In the genomic region with DNA sequence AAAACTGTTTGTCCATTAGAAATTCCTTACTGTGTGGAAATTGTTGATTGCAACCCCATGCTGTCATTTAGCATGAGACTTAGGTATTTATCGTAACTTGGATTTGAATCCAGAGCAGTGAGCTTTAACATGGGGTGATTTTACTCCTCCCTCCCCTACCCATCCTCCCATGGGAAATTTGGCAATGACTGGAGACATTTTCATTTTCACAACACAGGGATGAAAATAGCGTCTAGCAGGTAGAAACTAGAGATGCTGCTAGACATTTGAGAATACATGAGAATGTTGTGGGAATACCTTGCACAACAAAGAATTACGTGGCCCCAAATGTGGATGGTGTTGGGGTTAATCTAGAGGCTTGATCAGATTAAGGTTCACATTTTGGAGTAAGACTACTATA, we compare ENCODE assay signal across 24 cellular contexts.
"Had no signal": no experiment of that assay in that cellular context is flagged by ENCODE, and none has a peak within 500 bp of the region (broad histone marks: within the 10 kb centered on the region; RNA-seq: fewer than 3 reads in every experiment).

No MANE protein-coding gene starts in this region.

- H3K27ac ChIP-seq: colonic mucosa, coronary artery, dorsolateral prefrontal cortex, epithelial cell of prostate, esophagus muscularis mucosa, esophagus squamous epithelium, foreskin keratinocyte, gastroesophageal sphincter, heart left ventricle, heart right ventricle had no signal

- ATAC-seq: effector memory CD8-positive, alpha-beta T cell; esophagus mucosa; foreskin keratinocyte; gastroesophageal sphincter; heart left ventricle; heart right ventricle had no signal

- H3K4me3 Mint-ChIP-seq: dendritic cell treated with granulocyte-macrophage colony-stimulating factor and Interleukin-4, amounts not matched to agents 40 ng/mL and 50 ng/mL, for 4 days; effector memory CD8-positive, alpha-beta T cell; endodermal cell had no signal

- H3K9me3 ChIP-seq: colonic mucosa had no signal

- DNase-seq: colonic mucosa; cortex of kidney; dermis blood vessel endothelial cell; dorsolateral prefrontal cortex; effector CD4-positive, alpha-beta T cell; effector CD8-positive, alpha-beta T cell; effector memory CD4-positive, alpha-beta T cell; effector memory CD8-positive, alpha-beta T cell; endodermal cell; erythroblast; esophagus squamous epithelium; foreskin fibroblast; foreskin keratinocyte; foreskin melanocyte; glutamatergic neuron; head of caudate nucleus; heart left ventricle; heart right ventricle had no signal

- H3K4me1 ChIP-seq: colonic mucosa, esophagus squamous epithelium, foreskin keratinocyte, gastroesophageal sphincter had no signal

- H3K27ac Mint-ChIP-seq: dendritic cell treated with granulocyte-macrophage colony-stimulating factor and Interleukin-4, amounts not matched to agents 40 ng/mL and 50 ng/mL, for 4 days; effector memory CD8-positive, alpha-beta T cell; endodermal cell had no signal

- H3K36me3 ChIP-seq: colonic mucosa, esophagus muscularis mucosa, esophagus squamous epithelium, gastroesophageal sphincter, heart left ventricle, heart right ventricle had no signal

- H3K27me3 ChIP-seq: colonic mucosa, dorsolateral prefrontal cortex, esophagus muscularis mucosa, esophagus squamous epithelium, foreskin keratinocyte, gastroesophageal sphincter, heart left ventricle, heart right ventricle had no signal

- H3K27me3 Mint-ChIP-seq: dendritic cell treated with granulocyte-macrophage colony-stimulating factor and Interleukin-4, amounts not matched to agents 40 ng/mL and 50 ng/mL, for 4 days; effector memory CD8-positive, alpha-beta T cell had no signal

- H3K4me3 ChIP-seq: colonic mucosa, coronary artery, dorsolateral prefrontal cortex, esophagus muscularis mucosa, esophagus squamous epithelium, gastroesophageal sphincter, heart left ventricle, heart right ventricle had no signal
